ENCODE assay signal across 16 cellular contexts in genomic region chr5:45692481-45692880, GRCh38. TPM values are rescaled to one million over a fixed set of nuclear protein-coding genes. Genes with fewer than 3 reads are reported as not detected.
DNase-seq lines count a peak whose midpoint lies in the region; ATAC-seq and TF ChIP-seq lines count a peak whose summit lies in the region.
"Had no signal": no experiment of that assay in that cellular context is flagged by ENCODE, and none has a peak within 500 bp of the region (broad histone marks: within the 10 kb centered on the region; RNA-seq: fewer than 3 reads in every experiment).

No MANE protein-coding gene starts in this region.

- H3K9me3 ChIP-seq in endodermal cell (ENCODE audit: control insufficient read depth, low read length): no peaks in the 10 kb centered on the region
- H3K9me3 ChIP-seq: A549 had no signal

- no peak overlapping the region for H3K9ac ChIP-seq in endodermal cell (ENCODE audit: extremely low read depth, low read length, poor library complexity, severe bottlenecking)
- H3K9ac ChIP-seq: BLaER1 treated with 17β-estradiol and CSF1 and Interleukin-3, amounts not matched to agents 10 nM and 100 nM had no signal

- POLR2A ChIA-PET in WTC11 (lab: Charles Lee): no interaction called here
- POLR2A ChIA-PET in GM10248 (lab: Yijun Ruan, JAX): no interaction called here

- no peaks in the 10 kb centered on the region for H3K36me3 ChIP-seq in H7 (replicated peaks; ENCODE audit: control insufficient read depth, insufficient read depth, low read length)
- H3K36me3 ChIP-seq in endodermal cell (ENCODE audit: control insufficient read depth, insufficient read depth, low read length): no peaks in the 10 kb centered on the region
- H3K36me3 ChIP-seq: BLaER1 treated with 17β-estradiol and CSF1 and Interleukin-3, amounts not matched to agents 10 nM and 100 nM had no signal

- WGBS in endodermal cell (ENCODE audit: insufficient coverage in 1 of 2, insufficient read length in 1 of 2), 2 experiments: 79 to 87% methylated on average over 3 of the region's 3 CpGs

- in situ Hi-C loops in G401 (cut with HindIII; ENCODE audit: low sequenced_read_pairs): no loop called here

- no peak overlapping the region for H3K27ac ChIP-seq in endodermal cell (ENCODE audit: low read depth, low read length)
- H3K27ac ChIP-seq: A549; BLaER1 treated with 17β-estradiol and CSF1 and Interleukin-3, amounts not matched to agents 10 nM and 100 nM had no signal

- no peaks in the 10 kb centered on the region for H3K9me3 Mint-ChIP-seq in WTC11
- H3K9me3 Mint-ChIP-seq in endodermal cell: no peaks in the 10 kb centered on the region

- no peak overlapping the region for H3K4me3 Mint-ChIP-seq in WTC11
- no peak overlapping the region for H3K4me3 Mint-ChIP-seq in endodermal cell
- H3K4me3 Mint-ChIP-seq: CD8-positive, alpha-beta T cell had no signal

- intact Hi-C loops in head of caudate nucleus (cut with DNase I): no loop called here

- H3K4me1 Mint-ChIP-seq in WTC11 (peaks cover 28% of the 10 kb centered on the region), endodermal cell (peaks cover 19% of the 10 kb centered on the region)

- peaks cover 8% of the 10 kb centered on the region for H3K27me3 ChIP-seq in H7 (ENCODE audit: control insufficient read depth, insufficient read depth, low read length)
- peaks cover 44% of the 10 kb centered on the region for H3K27me3 ChIP-seq in endodermal cell (ENCODE audit: control insufficient read depth, insufficient read depth, low read length, poor library complexity, severe bottlenecking)
- H3K27me3 ChIP-seq: BLaER1 treated with 17β-estradiol and CSF1 and Interleukin-3, amounts not matched to agents 10 nM and 100 nM had no signal

- H3K4me1 ChIP-seq in endodermal cell (ENCODE audit: control insufficient read depth, insufficient read depth, low read length): no peaks in the 10 kb centered on the region
- H3K4me1 ChIP-seq: A549; BLaER1 treated with 17β-estradiol and CSF1 and Interleukin-3, amounts not matched to agents 10 nM and 100 nM had no signal

- H3K27me3 Mint-ChIP-seq in WTC11 (ENCODE audit: low read depth) (peaks cover 25% of the 10 kb centered on the region), endodermal cell (ENCODE audit: insufficient read depth) (peaks cover 32% of the 10 kb centered on the region)

- H3K36me3 Mint-ChIP-seq in WTC11 (no peaks in the 10 kb centered on the region), endodermal cell (ENCODE audit: low read depth) (no peaks in the 10 kb centered on the region)
- H3K36me3 Mint-ChIP-seq: CD8-positive, alpha-beta T cell had no signal

- DNase-seq in G401 (ENCODE audit: low spot score) (peak; percentile 74), H7 (peak; percentile 3), WTC11 (ENCODE audit: low spot score) (no peak), endodermal cell (no peak), head of caudate nucleus (no peak), GM10248 (ENCODE audit: extremely low spot score) (no peak), AG08395 (ENCODE audit: low spot score) (no peak), NCI-H1694 (lab: John Stamatoyannopoulos, UW) (no peak)
- DNase-seq: CD8-positive, alpha-beta T cell; COR-L47; GDM1; HCEC 1CT; IMR-90 had no signal

- ATAC-seq in WTC11: no peak
- ATAC-seq: A549; CD8-positive, alpha-beta T cell; K562 had no signal

- CTCF ChIA-PET in WTC11 (lab: Charles Lee) (no interaction called here), GM10248 (lab: Yijun Ruan, JAX) (no interaction called here)

- no peak overlapping the region for H3K4me3 ChIP-seq in H7 (ENCODE audit: insufficient read depth, low read depth, low read length)
- no peak overlapping the region for H3K4me3 ChIP-seq in endodermal cell (ENCODE audit: low read length)
- H3K4me3 ChIP-seq: A549; BLaER1 treated with 17β-estradiol and CSF1 and Interleukin-3, amounts not matched to agents 10 nM and 100 nM; K562 had no signal

- H3K27ac Mint-ChIP-seq in WTC11: peak overlapping the region; percentile 33; the same call in 1 of the 2 replicates
- no peak overlapping the region for H3K27ac Mint-ChIP-seq in endodermal cell
- H3K27ac Mint-ChIP-seq: CD8-positive, alpha-beta T cell had no signal

- TF ChIP-seq CTCF in WTC11 (IDR thresholded peaks at IDR 0.05): no peak
- TF ChIP-seq CTCF in endodermal cell (conservative IDR thresholded peaks at IDR 0.05): peak; percentile 27
- no peak for TF ChIP-seq CTCF in GM10248 (IDR thresholded peaks at IDR 0.05; ENCODE audit: control extremely low read depth, extremely low read depth, low read depth, missing control alignments)

TF ChIP-seq in WTC11, 78 proteins besides CTCF, POLR2A, EP300 and RAD21 (continues in another document):
- TF ChIP-seq KAT7 (CRISPR knock-in tag; IDR thresholded peaks at IDR 0.05; ENCODE audit: borderline replicate concordance) (no peak), ATF1 (CRISPR knock-in tag; IDR thresholded peaks at IDR 0.05) (no peak), USF2 (CRISPR knock-in tag; IDR thresholded peaks at IDR 0.05) (no peak), PRRX2 (CRISPR knock-in tag; IDR thresholded peaks at IDR 0.05) (no peak), HMGXB4 (CRISPR knock-in tag; IDR thresholded peaks at IDR 0.05) (no peak), TEAD1 (CRISPR knock-in tag; IDR thresholded peaks at IDR 0.05) (no peak), CREB1 (CRISPR knock-in tag; IDR thresholded peaks at IDR 0.05) (no peak), GABPB1 (CRISPR knock-in tag; IDR thresholded peaks at IDR 0.05) (no peak), ZNF121 (CRISPR knock-in tag; IDR thresholded peaks at IDR 0.05) (no peak), NFE2L1 (CRISPR knock-in tag; IDR thresholded peaks at IDR 0.05) (no peak), FOXJ3 (CRISPR knock-in tag; IDR thresholded peaks at IDR 0.05; ENCODE audit: borderline replicate concordance) (no peak), E2F5 (CRISPR knock-in tag; IDR thresholded peaks at IDR 0.05) (no peak), ATF3 (CRISPR knock-in tag; conservative IDR thresholded peaks at IDR 0.05) (no peak), ATF2 (CRISPR knock-in tag; IDR thresholded peaks at IDR 0.05; ENCODE audit: borderline replicate concordance, low read depth) (no peak), ZMAT4 (CRISPR knock-in tag; IDR thresholded peaks at IDR 0.05) (no peak)

RNA-seq across cellular contexts. Expression of gene HCN1, which starts 3.7 kb away (rescaled TPM):
- not detected in 2 replicates for total RNA-seq in G401 (2014; rRNA removed; shearing (Covaris generic))
- total RNA-seq in H7 (2014; rRNA removed; shearing (Covaris generic)): 0.59 and 0.73 TPM in 2 replicates
- total RNA-seq in WTC11 (2021): 2.0 to 6.9 TPM (median 2.2 TPM) in 3 replicates
- 10 to 100 TPM in 1 of 2 donors, 1 to 10 TPM in 1; 5.9 to 10.8 TPM for total RNA-seq in endodermal cell
- polyA plus RNA-seq in endodermal cell (2013, experiment 1 of 2): 0.93 TPM
- polyA plus RNA-seq in endodermal cell (2013, experiment 2 of 2): 0.66 TPM
- total RNA-seq: CD8-positive, alpha-beta T cell; IMR-90; K562 had no signal
- polyA plus RNA-seq: A549, IMR-90, K562 had no signal

Comparison
In these comparisons a context has a peak if more than half of its experiments do, and no peak if none do; other contexts are left out.
1. DNase-seq: peak in G401 (single experiment) and H7 (single experiment); none in WTC11 (single experiment), endodermal cell (single experiment), head of caudate nucleus (0 of 42), GM10248 (single experiment), AG08395 (single experiment) and NCI-H1694 (single experiment).